In genomic region chr4:84939111-84939510, GRCh38 we compare ENCODE assay signal across 20 cellular contexts. TPM values are rescaled to one million over a fixed set of nuclear protein-coding genes. Genes with fewer than 3 reads are reported as not detected.
DNase-seq lines count a peak whose midpoint lies in the region; ATAC-seq, FAIRE-seq and TF ChIP-seq lines count a peak whose summit lies in the region.
"Had no signal": no experiment of that assay in that cellular context is flagged by ENCODE, and none has a peak within 500 bp of the region (broad histone marks: within the 10 kb centered on the region; RNA-seq: fewer than 3 reads in every experiment).

No MANE protein-coding gene starts in this region.

- no TSS peak for BruUV-seq in IMR-90 (replicated peaks; lab: Mats Ljungman, UMichigan)

- TF ChIP-seq CTCF in IMR-90 (conservative IDR thresholded peaks at IDR 0.05; ENCODE audit: low read depth, low read length), result no peak
- TF ChIP-seq CTCF in brain microvascular endothelial cell (IDR thresholded peaks at IDR 0.05; ENCODE audit: low read depth, low read length, missing control alignments), result no peak
- TF ChIP-seq CTCF in thoracic aorta (IDR thresholded peaks at IDR 0.05), result no peak
- TF ChIP-seq CTCF in right lobe of liver (IDR thresholded peaks at IDR 0.05), result no peak

- dilution Hi-C loops in IMR-90 (cut with HindIII; ENCODE audit: low sequenced_read_pairs, unreplicated experiment), result no loop called here

- no peak overlapping the region for H2AFZ ChIP-seq in IMR-90 (replicated peaks; ENCODE audit: low read length, poor library complexity)

- no peak overlapping the region for H2AK9ac ChIP-seq in IMR-90 (replicated peaks; ENCODE audit: low read depth, low read length, poor library complexity)

- no peak overlapping the region for H3K18ac ChIP-seq in IMR-90 (ENCODE audit: low read depth, low read length)

- H3K9ac ChIP-seq in IMR-90 (ENCODE audit: low read depth, low read length), result no peak overlapping the region
- H3K9ac ChIP-seq: BLaER1 had no signal

- no peak overlapping the region for H3K4ac ChIP-seq in IMR-90 (ENCODE audit: low read depth, low read length)

- H3K27me3 ChIP-seq in IMR-90 (ENCODE audit: control insufficient read depth, insufficient read depth, low read length) (no peaks in the 10 kb centered on the region), brain microvascular endothelial cell (replicated peaks) (no peaks in the 10 kb centered on the region), thoracic aorta (replicated peaks; ENCODE audit: insufficient read depth) (no peaks in the 10 kb centered on the region), right lobe of liver (no peaks in the 10 kb centered on the region)
- H3K27me3 ChIP-seq: BLaER1, esophagus squamous epithelium had no signal

- peak overlapping the region in 1 of 2 experiments; percentile 11; a peak in 1 of 4 replicates for H4K8ac ChIP-seq in IMR-90 (ENCODE audit: low read depth in 2 of 2, low read length in 2 of 2)

- ATAC-seq in IMR-90 (ENCODE audit: low read depth), result no peak
- no peak for ATAC-seq in thoracic aorta (ENCODE audit: insufficient number of reproducible peaks, low FRiP score, low read depth)
- no peak for ATAC-seq in right lobe of liver

- no peak overlapping the region for H2BK20ac ChIP-seq in IMR-90 (ENCODE audit: low read depth, low read length)

- POLR2A ChIA-PET in IMR-90 (lab: Charles Lee; ENCODE audit: unreplicated experiment), result no interaction called here

- H3K4me2 ChIP-seq in IMR-90 (ENCODE audit: low read depth, low read length), result peak overlapping the region; percentile 40
- H3K4me2 ChIP-seq: BLaER1 had no signal

- peak; percentile 51 for FAIRE-seq in islet of Langerhans (lab: Jason Lieb, UNC)

- H3K4me3 ChIP-seq in IMR-90 (ENCODE audit: insufficient read depth, low read depth, low read length), result no peak overlapping the region
- no peak overlapping the region for H3K4me3 ChIP-seq in brain microvascular endothelial cell (ENCODE audit: low read depth, low read length)
- H3K4me3 ChIP-seq in thoracic aorta, result peak overlapping the region; percentile 37
- H3K4me3 ChIP-seq in right lobe of liver, result no peak overlapping the region
- H3K4me3 ChIP-seq: BLaER1, esophagus squamous epithelium had no signal

- no peak overlapping the region for H4K5ac ChIP-seq in IMR-90 (ENCODE audit: low read depth, low read length)

- H3K23ac ChIP-seq in IMR-90 (ENCODE audit: low read depth, low read length), result no peak overlapping the region

- no peak overlapping the region for H4K91ac ChIP-seq in IMR-90 (ENCODE audit: insufficient read depth, low read depth, low read length)

- no peak for TF ChIP-seq RAD21 in IMR-90 (IDR thresholded peaks at IDR 0.05; ENCODE audit: low read length)

- no peak overlapping the region for H2AK5ac ChIP-seq in IMR-90 (ENCODE audit: low read depth, low read length)

- TF ChIP-seq POLR2A in IMR-90 (IDR thresholded peaks at IDR 0.05; ENCODE audit: low read depth, low read length), result no peak
- TF ChIP-seq POLR2A in right lobe of liver (IDR thresholded peaks at IDR 0.05), result no peak

- no peak overlapping the region for H2BK120ac ChIP-seq in IMR-90 (ENCODE audit: low read depth, low read length)

- peaks cover 18 to 39% of the 10 kb centered on the region in 2 experiments for H3K79me1 ChIP-seq in IMR-90 (ENCODE audit: low read depth in 1 of 2, low read length in 2 of 2)

- peaks cover under 1% of the 10 kb centered on the region; the same call in 1 of the 2 replicates for H4K20me1 ChIP-seq in IMR-90 (ENCODE audit: insufficient read depth, low read length)

- CTCF ChIA-PET in IMR-90 (lab: Yijun Ruan, JAX), result no interaction called here

- intact Hi-C loops in IMR-90 (cut with micrococcal nuclease) (no loop called here), right lobe of liver (cut with DNase I) (no loop called here)

- H2BK5ac ChIP-seq in IMR-90 (ENCODE audit: low read depth, low read length, poor library complexity, severe bottlenecking), result peak overlapping the region; percentile 28

- peaks cover 3% of the 10 kb centered on the region; the same call in 1 of the 2 replicates for H3K9me1 ChIP-seq in IMR-90 (ENCODE audit: insufficient read depth, low read length)

- H3K9me3 ChIP-seq in IMR-90 (ENCODE audit: control insufficient read depth, insufficient read depth, low read length), result no peaks in the 10 kb centered on the region; the same call in none of the 2 replicates
- peaks cover 10% of the 10 kb centered on the region for H3K9me3 ChIP-seq in thoracic aorta
- peaks cover 0 to 12% (median 4%) of the 10 kb centered on the region in 4 donors for H3K9me3 ChIP-seq in right lobe of liver

- DNase-seq in IMR-90 (no peak), brain microvascular endothelial cell (no peak), thoracic aorta (ENCODE audit: low spot score) (no peak), right lobe of liver (no peak)
- no peak for DNase-seq in activated CD4-positive, alpha-beta T cell treated with anti-CD3 and anti-CD28 coated beads, Interleukin-2, amount 50 U/mL, for 1 hour
- no peak for DNase-seq in activated naive CD4-positive, alpha-beta T cell (lab: John Stamatoyannopoulos, UW)
- DNase-seq: activated CD4-positive, CD25-positive, alpha-beta regulatory T cell treated with anti-CD3 and anti-CD28 coated beads, Interleukin-2, amount 50 U/mL, for 72 hours; aorta; DMS 273 treated with DMSO at 0.1 percent for 48 hours; esophagus squamous epithelium; H7; KG1; NCI-H1048; NCI-H2081; NCI-H524 treated with DMSO at 0.1 percent for 48 hours; nucleus accumbens; stimulated activated CD4-positive, alpha-beta T cell treated with anti-CD3 and anti-CD28 coated beads, Interleukin-4, amount 100 ng/mL, for 1 hour; T1000 had no signal

- H3K36me3 ChIP-seq in IMR-90 (ENCODE audit: control insufficient read depth, insufficient read depth, low read length) (no peaks in the 10 kb centered on the region), brain microvascular endothelial cell (replicated peaks) (no peaks in the 10 kb centered on the region), thoracic aorta (no peaks in the 10 kb centered on the region), right lobe of liver (no peaks in the 10 kb centered on the region)
- H3K36me3 ChIP-seq: esophagus squamous epithelium had no signal

- no CpG with 5 or more reads among the region's 6 CpGs for WGBS in IMR-90 (ENCODE audit: extremely low coverage in 2 of 2, insufficient read length in 1 of 2), 2 experiments
- 83% methylated on average over 4 of the region's 6 CpGs for WGBS in right lobe of liver (ENCODE audit: insufficient coverage, low coverage, low lambda C conversion rate, missing lambda C conversion rate)

- H3K27ac ChIP-seq in IMR-90 (ENCODE audit: insufficient read depth, low read length) (no peak overlapping the region), brain microvascular endothelial cell (peak overlapping the region; percentile 2), thoracic aorta (peak overlapping the region; percentile 55 to 74), right lobe of liver (no peak overlapping the region)
- H3K27ac ChIP-seq: BLaER1 had no signal

- H3K4me1 ChIP-seq in IMR-90 (ENCODE audit: control insufficient read depth, insufficient read depth, low read length) (peaks cover 3% of the 10 kb centered on the region), thoracic aorta (ENCODE audit: control insufficient read depth in 1 of 2, low read depth in 2 of 2) (peaks cover 38 to 39% of the 10 kb centered on the region in 2 donors), right lobe of liver (peaks cover 0 to 10% (median 0%) of the 10 kb centered on the region in 4 donors)
- H3K4me1 ChIP-seq: BLaER1 had no signal

- no peak overlapping the region for H2BK15ac ChIP-seq in IMR-90 (ENCODE audit: low read depth, low read length)

- in situ Hi-C loops in IMR-90 (cut with MboI; ENCODE audit: low sequenced_read_pairs) (no loop called here), brain microvascular endothelial cell (cut with HindIII; ENCODE audit: low pct_ligation_motif_present, low sequenced_read_pairs) (no loop called here)

- no peak overlapping the region for H3K56ac ChIP-seq in IMR-90 (ENCODE audit: extremely low read depth, insufficient read depth, low read length)

- no peak overlapping the region for H3K14ac ChIP-seq in IMR-90 (replicated peaks; ENCODE audit: low read depth, low read length)

TF ChIP-seq in IMR-90, 13 proteins besides CTCF, POLR2A, EP300 and RAD21 (continues in another document):
- TF ChIP-seq SMC3 (IDR thresholded peaks at IDR 0.05; ENCODE audit: low read depth, low read length) (no peak), BHLHE40 (IDR thresholded peaks at IDR 0.05; ENCODE audit: low read depth, low read length) (no peak), RCOR1 (IDR thresholded peaks at IDR 0.05; ENCODE audit: insufficient replicate concordance, low read length) (no peak), USF2 (IDR thresholded peaks at IDR 0.05; ENCODE audit: low read depth, low read length) (no peak), NFE2L2 (IDR thresholded peaks at IDR 0.05; ENCODE audit: low read depth, low read length) (no peak), MXI1 (IDR thresholded peaks at IDR 0.05; ENCODE audit: borderline replicate concordance, low read depth, low read length) (no peak), CHD1 (IDR thresholded peaks at IDR 0.05; ENCODE audit: low read depth, low read length) (no peak), CEBPB (IDR thresholded peaks at IDR 0.05; ENCODE audit: low read depth, low read length) (no peak), MAFK (IDR thresholded peaks at IDR 0.05; ENCODE audit: low read depth, low read length) (no peak), ELK1 (IDR thresholded peaks at IDR 0.05; ENCODE audit: borderline replicate concordance, low read depth, low read length) (no peak), RFX5 (IDR thresholded peaks at IDR 0.05; ENCODE audit: low read depth, low read length) (no peak)

RNA-seq across cellular contexts. Expression of gene WDFY3, which starts 27.4 kb away (rescaled TPM):
- total RNA-seq in IMR-90 (2012; rRNA removed), result 58.1 and 59.7 TPM in 2 replicates
- 11.5 and 12.5 TPM in 2 replicates for polyA plus RNA-seq in IMR-90 (2012; rRNA removed)
- 6.8 and 9.3 TPM in 2 replicates for polyA plus RNA-seq in IMR-90 (2012; cell fraction: cytosol; rRNA removed)
- polyA plus RNA-seq in IMR-90 (2012; cell fraction: nucleus; rRNA removed; ENCODE audit: low replicate concordance), result 18.3 and 31.6 TPM in 2 replicates
- total RNA-seq in thoracic aorta, result 100 to 1,000 TPM; 116 to 140 TPM
- total RNA-seq in right lobe of liver, result 10 to 100 TPM; 18.8 to 36.5 (median 25.9) TPM

Comparison
In these comparisons a context has a peak if more than half of its experiments do, and no peak if none do; other contexts are left out.
1. H3K27ac ChIP-seq: peak in brain microvascular endothelial cell (single experiment) and thoracic aorta (2 of 2); none in IMR-90 (single experiment) and right lobe of liver (0 of 3).